In genomic region chr20:53594068-53595017, GRCh38 we compare ENCODE assay signal across 8 cellular contexts. TPM values are rescaled to one million over a fixed set of nuclear protein-coding genes. Genes with fewer than 3 reads are reported as not detected.
DNase-seq lines count a peak whose midpoint lies in the region; ATAC-seq and TF ChIP-seq lines count a peak whose summit lies in the region.

No MANE protein-coding gene starts in this region.

- H3K27ac ChIP-seq in BLaER1 = peak overlapping the region; percentile 98
- peak overlapping the region; percentile 92 to 100 for H3K27ac ChIP-seq in lung (ENCODE audit: low read depth in 1 of 2, low read length in 1 of 2)

- H3K9me3 ChIP-seq in BLaER1 (no peaks in the 10 kb centered on the region), lung (ENCODE audit: control insufficient read depth in 2 of 2, insufficient read depth in 1 of 2, low read length in 1 of 2) (no peaks in the 10 kb centered on the region)

- no peaks in the 10 kb centered on the region for H4K20me1 ChIP-seq in BLaER1

- peak overlapping the region; percentile 88 for H3K4me2 ChIP-seq in BLaER1

- ATAC-seq in GM19351 (IDR thresholded peaks at IDR 0.05; ENCODE audit: unreplicated experiment) (peak; percentile 70), HG03469 (IDR thresholded peaks at IDR 0.05; ENCODE audit: unreplicated experiment) (peak; percentile 40), lung (ENCODE audit: insufficient read depth, low FRiP score) (peak; percentile 94)

- H3K36me3 ChIP-seq in BLaER1 (no peaks in the 10 kb centered on the region), lung (ENCODE audit: control insufficient read depth in 2 of 2, insufficient read depth in 2 of 2, low read length in 2 of 2) (no peaks in the 10 kb centered on the region)

- no peaks in the 10 kb centered on the region for H3K27me3 ChIP-seq in BLaER1
- H3K27me3 ChIP-seq in lung (ENCODE audit: control insufficient read depth, insufficient read depth) = no peaks in the 10 kb centered on the region

- 0 to 2% methylated on average over 46 to 110 of the region's 110 CpGs for WGBS in lung, 2 donors

- DNase-seq in NCI-H526 treated with DMSO at 0.1 percent for 48 hours (lab: John Stamatoyannopoulos, UW) (peak; percentile 94), dermis microvascular lymphatic vessel endothelial cell (ENCODE audit: low read depth in 2 of 2) (peak; percentile 78 to 95), lung (ENCODE audit: low spot score) (peak; percentile 94)
- DNase-seq in activated CD4-positive, alpha-beta T cell treated with anti-CD3 and anti-CD28 coated beads, Interleukin-2, amount 50 U/mL, for 4 hours = peak; percentile 95 to 96
- peak; percentile 94 to 97 (median 94) for DNase-seq in stimulated activated CD4-positive, alpha-beta T cell treated with anti-CD3 and anti-CD28 coated beads, TNF-alpha, amount 100 ng/mL, for 24 hours (ENCODE audit: low read depth in 3 of 3)

- H3K4me1 ChIP-seq in BLaER1 (peaks cover 32% of the 10 kb centered on the region), lung (ENCODE audit: control insufficient read depth in 2 of 2, insufficient read depth in 2 of 2, low read length in 2 of 2) (peaks cover 0 to 5% of the 10 kb centered on the region in 2 donors)

- H3K9ac ChIP-seq in BLaER1 = peak overlapping the region; percentile 98

- TF ChIP-seq CTCF in lung (IDR thresholded peaks at IDR 0.05; ENCODE audit: control extremely low read depth, extremely low read depth) = no peak

- peak overlapping the region; percentile 96 for H3K4me3 ChIP-seq in BLaER1
- peak overlapping the region; percentile 50 for H3K4me3 ChIP-seq in lung

RNA-seq across cellular contexts. Expression of gene ZNF217, which starts 0.7 kb away (rescaled TPM):
- total RNA-seq in dermis microvascular lymphatic vessel endothelial cell (9.0 and 12.8 TPM in 2 replicates), lung (10 to 100 TPM; 32.2 to 32.6 TPM)
- 10 to 100 TPM in 1 of 2 donors, 1 to 10 TPM in 1; 6.0 to 16.8 TPM for polyA plus RNA-seq in lung

Comparison
In these comparisons a context has a peak if more than half of its experiments do, and no peak if none do; other contexts are left out.
1. Peak in every context shown above with its lines: DNase-seq, ATAC-seq, H3K4me3 ChIP-seq and H3K27ac ChIP-seq.
2. ATAC-seq: peak in every context shown above with its lines; median percentile 94 in lung; 70 in GM19351; 40 in HG03469.